Comparison of ENCODE assay signal across 8 cellular contexts in genomic region chr20:38748097-38748862, GRCh38. TPM values are rescaled to one million over a fixed set of nuclear protein-coding genes. Genes with fewer than 3 reads are reported as not detected.
DNase-seq lines count a peak whose midpoint lies in the region; ATAC-seq and TF ChIP-seq lines count a peak whose summit lies in the region.

TSS of gene ACTR5 (plus strand) at chr20:38748460. CDS start at chr20:38748479, 19 bp downstream.

- CTCF ChIA-PET in T-cell (lab: Charles Lee), result interaction anchor here in 1 of 2 donors (1.4 to 1.8 kb wide), 2 partner anchors 17 to 215 kb away, joined by 4 to 8 read pairs; partner anchors contain the start of gene DHX35

- H3K9me3 Mint-ChIP-seq in T-cell, result no peaks in the 10 kb centered on the region

- intact Hi-C loops in heart right ventricle (cut with DNase I), result loop anchor here in 2 of 10 donors (2.0 to 5.0 kb wide), 3 partner anchors 99 to 144 kb away; no protein-coding TSS in a partner anchor
- intact Hi-C loops in posterior vena cava (cut with DNase I), result loop anchor here in 1 of 2 donors (5.0 kb wide), 1 partner anchor 476 kb away; no protein-coding TSS in a partner anchor

- POLR2A ChIA-PET in T-cell (lab: Charles Lee), result interaction anchor here in 1 of 2 donors (1.0 to 1.2 kb wide), 2 partner anchors 57 to 59 kb away, joined by 5 read pairs; partner anchors contain the start of gene PPP1R16B

- TF ChIP-seq CTCF in heart right ventricle (IDR thresholded peaks at IDR 0.05) (no peak), upper lobe of left lung (IDR thresholded peaks at IDR 0.05) (peak in 3 of 6 experiments; percentile 12 to 29 (median 22))

- H3K27me3 ChIP-seq in heart right ventricle (peaks cover 0 to 14% (median 8%) of the 10 kb centered on the region in 7 donors), upper lobe of left lung (no peaks in the 10 kb centered on the region)

- peak within 1 kb of the TSS; percentile 66 to 96 (median 82) for H3K4me3 ChIP-seq in heart right ventricle
- peak within 1 kb of the TSS; percentile 63 to 90 (median 84) for H3K4me3 ChIP-seq in upper lobe of left lung

- peaks cover 15% of the 10 kb centered on the region for H3K36me3 Mint-ChIP-seq in T-cell

- H3K9me3 ChIP-seq in heart right ventricle (no peaks in the 10 kb centered on the region), upper lobe of left lung (no peaks in the 10 kb centered on the region)

- H3K27ac ChIP-seq in heart right ventricle, result peak within 1 kb of the TSS; percentile 36 to 89 (median 84)
- H3K27ac ChIP-seq in upper lobe of left lung, result peak within 1 kb of the TSS; percentile 88 to 91 (median 90)

- ATAC-seq in GM18498 (IDR thresholded peaks at IDR 0.05; ENCODE audit: unreplicated experiment) (peak; percentile 91), HG02885 (IDR thresholded peaks at IDR 0.05; ENCODE audit: poor library complexity, unreplicated experiment) (peak; percentile 84), T-cell (replicated peaks in 1 of 4) (peak; percentile 87 to 91 (median 88)), heart right ventricle (peak; percentile 98 to 99 (median 99)), upper lobe of left lung (ENCODE audit: low FRiP score in 2 of 2) (peak; percentile 99)

- peaks cover 3 to 6% of the 10 kb centered on the region in 2 donors for H3K27me3 Mint-ChIP-seq in T-cell

- H3K4me1 ChIP-seq in heart right ventricle (peaks cover 0 to 21% (median 17%) of the 10 kb centered on the region in 9 donors), upper lobe of left lung (peaks cover 13 to 19% (median 14%) of the 10 kb centered on the region in 4 donors)

- DNase-seq in NCI-H146 treated with DMSO at 0.1 percent for 48 hours (lab: John Stamatoyannopoulos, UW; ENCODE audit: unreplicated experiment) (peak; percentile 85), T-cell (peak; percentile 90 to 99 (median 96)), amniotic epithelial cell (ENCODE audit: low read depth) (peak; percentile 73), heart right ventricle (peak; percentile 94 to 96), posterior vena cava (ENCODE audit: low spot score) (peak; percentile 98), upper lobe of left lung (peak; percentile 94 to 99)

- H3K4me1 Mint-ChIP-seq in T-cell, result peaks cover 26 to 32% (median 27%) of the 10 kb centered on the region in 3 donors

- 1% methylated on average over 83 to 84 of the region's 84 CpGs for WGBS in heart right ventricle, 2 donors
- 0% methylated on average over 16 to 29 of the region's 84 CpGs for WGBS in upper lobe of left lung, 2 donors

- peak in 2 of 4 donors; percentile 65 to 73 for TF ChIP-seq POLR2A in upper lobe of left lung (IDR thresholded peaks at IDR 0.05)

- TF ChIP-seq EP300 in upper lobe of left lung (IDR thresholded peaks at IDR 0.05), result no peak

- H3K27ac Mint-ChIP-seq in T-cell, result peak within 1 kb of the TSS; percentile 97 to 100

- peak within 1 kb of the TSS; percentile 95 to 97 (median 96) for H3K4me3 Mint-ChIP-seq in T-cell

- H3K36me3 ChIP-seq in heart right ventricle (peaks cover 0 to 28% (median 5%) of the 10 kb centered on the region in 9 donors), upper lobe of left lung (peaks cover 0 to 17% (median 3%) of the 10 kb centered on the region in 4 donors)

RNA-seq across cellular contexts. Expression of gene ACTR5, which starts in this region (rescaled TPM):
- total RNA-seq in T-cell, result 10 to 100 TPM; 15.8 to 20.1 (median 18.8) TPM
- total RNA-seq in heart right ventricle, result 1 to 10 TPM; 1.5 to 4.1 (median 2.8) TPM
- polyA plus RNA-seq in heart right ventricle, result 1 to 10 TPM; 4.0 to 5.4 TPM
- 1 to 10 TPM; 5.1 to 5.8 TPM for total RNA-seq in posterior vena cava
- 10 to 100 TPM in 1 of 6 donors, 1 to 10 TPM in 5; 7.2 to 23.0 (median 8.8) TPM for total RNA-seq in upper lobe of left lung

Comparison
In these comparisons a context has a peak if more than half of its experiments do, and no peak if none do; other contexts are left out.
1. Peak in every context shown above with its lines: DNase-seq, ATAC-seq, H3K4me3 ChIP-seq and H3K27ac ChIP-seq.